Comparison of ENCODE assay signal across 12 cellular contexts in genomic region chrX:154540897-154541535, GRCh38. TPM values are rescaled to one million over a fixed set of nuclear protein-coding genes. Genes with fewer than 3 reads are reported as not detected.
DNase-seq lines count a peak whose midpoint lies in the region; ATAC-seq, FAIRE-seq and TF ChIP-seq lines count a peak whose summit lies in the region.
"Had no signal": no experiment of that assay in that cellular context is flagged by ENCODE, and none has a peak within 500 bp of the region (broad histone marks: within the 10 kb centered on the region; RNA-seq: fewer than 3 reads in every experiment).

No MANE protein-coding gene starts in this region.

- peak in 1 of 4 donors; percentile 33 for TF ChIP-seq POLR2A in upper lobe of left lung (IDR thresholded peaks at IDR 0.05)

- peak overlapping the region; percentile 94 for H3K27ac Mint-ChIP-seq in activated naive CD4-positive, alpha-beta T cell treated with anti-CD3 and anti-CD28 coated beads for 36 hours
- H3K27ac Mint-ChIP-seq: B cell had no signal

- CTCF ChIA-PET in activated naive CD4-positive, alpha-beta T cell treated with anti-CD3 and anti-CD28 coated beads for 36 hours (lab: Charles Lee), result interaction anchor here (0.5 to 1.7 kb wide), 3 partner anchors 167 to 215 kb away, joined by 4 to 6 read pairs (median 4); partner anchors contain the start of gene FLNA

- TF ChIP-seq CTCF in lower lobe of right lung (IDR thresholded peaks at IDR 0.05) (no peak), upper lobe of left lung (IDR thresholded peaks at IDR 0.05) (no peak)

- H3K4me3 ChIP-seq in lower lobe of right lung (no peak overlapping the region), upper lobe of left lung (peak overlapping the region in 1 of 4 donors; percentile 5)

- H3K9me3 Mint-ChIP-seq in activated naive CD4-positive, alpha-beta T cell treated with anti-CD3 and anti-CD28 coated beads for 36 hours, result no peaks in the 10 kb centered on the region

- H3K27me3 Mint-ChIP-seq in activated naive CD4-positive, alpha-beta T cell treated with anti-CD3 and anti-CD28 coated beads for 36 hours (ENCODE audit: low read depth), result no peaks in the 10 kb centered on the region
- H3K27me3 Mint-ChIP-seq: B cell had no signal

- peak overlapping the region; percentile 78 for H3K27ac ChIP-seq in lower lobe of right lung
- H3K27ac ChIP-seq in upper lobe of left lung, result peak overlapping the region; percentile 84 to 87 (median 86)

- peaks cover 39% of the 10 kb centered on the region for H3K4me1 ChIP-seq in lower lobe of right lung
- peaks cover 23 to 50% (median 33%) of the 10 kb centered on the region in 4 donors for H3K4me1 ChIP-seq in upper lobe of left lung

- no peaks in the 10 kb centered on the region for H3K36me3 ChIP-seq in lower lobe of right lung
- H3K36me3 ChIP-seq in upper lobe of left lung, result peaks cover 0 to 2% (median 0%) of the 10 kb centered on the region in 4 donors

- H3K4me1 Mint-ChIP-seq in activated naive CD4-positive, alpha-beta T cell treated with anti-CD3 and anti-CD28 coated beads for 36 hours (ENCODE audit: low read depth), result peaks cover 43% of the 10 kb centered on the region

- DNase-seq in activated naive CD4-positive, alpha-beta T cell treated with anti-CD3 and anti-CD28 coated beads for 36 hours, result no peak
- no peak for DNase-seq in activated naive CD4-positive, alpha-beta T cell (lab: John Stamatoyannopoulos, UW)
- DNase-seq in astrocyte of the hippocampus (ENCODE audit: low read depth, low spot score), result peak; percentile 50
- DNase-seq in lower lobe of right lung, result peak; percentile 64
- peak in 1 of 2 donors; percentile 76 for DNase-seq in upper lobe of left lung
- no peak for DNase-seq in LoVo (ENCODE audit: low spot score)
- no peak for DNase-seq in stimulated activated CD4-positive, alpha-beta T cell treated with anti-CD3 and anti-CD28 coated beads, Interleukin-15, amount 100 ng/mL, for 24 hours
- no peak for DNase-seq in HTR-8/SVneo (ENCODE audit: insufficient read length, low spot score)
- DNase-seq: NCI-H1048 had no signal

- 74% methylated on average over 19 of the region's 19 CpGs; no CpG with 5 or more reads in 1 of the 2 donors for WGBS in upper lobe of left lung, 2 donors

- no peaks in the 10 kb centered on the region for H3K27me3 ChIP-seq in lower lobe of right lung (ENCODE audit: low read depth)
- H3K27me3 ChIP-seq in upper lobe of left lung, result no peaks in the 10 kb centered on the region

- ATAC-seq in lower lobe of right lung (peak; percentile 71 to 72), upper lobe of left lung (ENCODE audit: low FRiP score in 2 of 2) (peak in 1 of 2 donors; percentile 81)

- H3K36me3 Mint-ChIP-seq in activated naive CD4-positive, alpha-beta T cell treated with anti-CD3 and anti-CD28 coated beads for 36 hours (ENCODE audit: low read depth), result peaks cover 3% of the 10 kb centered on the region

- H3K9me3 ChIP-seq in lower lobe of right lung (no peaks in the 10 kb centered on the region), upper lobe of left lung (no peaks in the 10 kb centered on the region)

- intact Hi-C loops in activated naive CD4-positive, alpha-beta T cell treated with anti-CD3 and anti-CD28 coated beads for 36 hours (cut with micrococcal nuclease), result no loop called here
- intact Hi-C loops in lower lobe of right lung (cut with DNase I), result no loop called here

- FAIRE-seq in HTR-8/SVneo (lab: Jason Lieb, UNC), result no peak

- no peak for TF ChIP-seq EP300 in upper lobe of left lung (IDR thresholded peaks at IDR 0.05)

- H3K4me3 Mint-ChIP-seq in activated naive CD4-positive, alpha-beta T cell treated with anti-CD3 and anti-CD28 coated beads for 36 hours, result no peak overlapping the region
- H3K4me3 Mint-ChIP-seq: B cell had no signal

RNA-seq across cellular contexts. Expression of gene G6PD, which starts 5.6 kb away (rescaled TPM):
- total RNA-seq in activated naive CD4-positive, alpha-beta T cell treated with anti-CD3 and anti-CD28 coated beads for 36 hours, result 10 to 100 TPM; 63.7 to 64.4 TPM
- 80.2 TPM for total RNA-seq in lower lobe of right lung
- 100 to 1,000 TPM in 2 of 6 donors, 10 to 100 TPM in 4; 50.4 to 112 (median 81.7) TPM for total RNA-seq in upper lobe of left lung

RNA-seq across cellular contexts. Expression of gene IKBKG, which starts 6.4 kb away (rescaled TPM):
- 10 to 100 TPM; 42.2 to 42.6 TPM for total RNA-seq in activated naive CD4-positive, alpha-beta T cell treated with anti-CD3 and anti-CD28 coated beads for 36 hours
- 31.4 TPM for total RNA-seq in lower lobe of right lung
- total RNA-seq in upper lobe of left lung, result 10 to 100 TPM; 11.1 to 46.3 (median 39.7) TPM

RNA-seq across cellular contexts. Expression of gene FAM3A, which starts 25.0 kb away (rescaled TPM):
- 10 to 100 TPM; 17.8 to 21.4 TPM for total RNA-seq in activated naive CD4-positive, alpha-beta T cell treated with anti-CD3 and anti-CD28 coated beads for 36 hours
- 39.7 TPM for total RNA-seq in lower lobe of right lung
- 10 to 100 TPM; 41.0 to 67.1 (median 49.3) TPM for total RNA-seq in upper lobe of left lung

RNA-seq across cellular contexts. Expression of gene CTAG1A, which starts 43.9 kb away (rescaled TPM):
- total RNA-seq in activated naive CD4-positive, alpha-beta T cell treated with anti-CD3 and anti-CD28 coated beads for 36 hours, result not detected
- total RNA-seq in lower lobe of right lung (not detected), upper lobe of left lung (not detected)
- total RNA-seq: B cell, dermis microvascular lymphatic vessel endothelial cell, left cardiac atrium had no signal

RNA-seq across cellular contexts. Expression of gene SLC10A3, which starts 50.6 kb away (rescaled TPM):
- total RNA-seq in activated naive CD4-positive, alpha-beta T cell treated with anti-CD3 and anti-CD28 coated beads for 36 hours, result 1 to 10 TPM; 6.7 to 6.9 TPM
- total RNA-seq in lower lobe of right lung (20.2 TPM), upper lobe of left lung (10 to 100 TPM; 16.8 to 33.4 (median 28.7) TPM)

Comparison
In these comparisons a context has a peak if more than half of its experiments do, and no peak if none do; other contexts are left out.
1. DNase-seq: peak in astrocyte of the hippocampus (single experiment) and lower lobe of right lung (single experiment); none in activated naive CD4-positive, alpha-beta T cell treated with anti-CD3 and anti-CD28 coated beads for 36 hours (single experiment), activated naive CD4-positive, alpha-beta T cell (0 of 4), LoVo (single experiment), stimulated activated CD4-positive, alpha-beta T cell treated with anti-CD3 and anti-CD28 coated beads, Interleukin-15, amount 100 ng/mL, for 24 hours (single experiment) and HTR-8/SVneo (single experiment).